1 cellular context compared by ENCODE assay signal in genomic region chr20:38081575-38081974, GRCh38.
A peak's percentile ranks its signal among the peaks of the same experiment; 100 is the strongest.
TF ChIP-seq lines count a peak whose summit lies in the region.

No MANE protein-coding gene starts in this region.

TF ChIP-seq in K562, 482 proteins besides CTCF, POLR2A, EP300 and RAD21:
- TF ChIP-seq MYNN (IDR thresholded peaks at IDR 0.05) (peak; percentile 94), MYNN (CRISPR knock-in tag; IDR thresholded peaks at IDR 0.05) (no peak), PRDM10 (IDR thresholded peaks at IDR 0.05; ENCODE audit: partially characterized antibody) (no peak)
TF ChIP-seq in K562: peak in this region for 1.
